In the genomic region with DNA sequence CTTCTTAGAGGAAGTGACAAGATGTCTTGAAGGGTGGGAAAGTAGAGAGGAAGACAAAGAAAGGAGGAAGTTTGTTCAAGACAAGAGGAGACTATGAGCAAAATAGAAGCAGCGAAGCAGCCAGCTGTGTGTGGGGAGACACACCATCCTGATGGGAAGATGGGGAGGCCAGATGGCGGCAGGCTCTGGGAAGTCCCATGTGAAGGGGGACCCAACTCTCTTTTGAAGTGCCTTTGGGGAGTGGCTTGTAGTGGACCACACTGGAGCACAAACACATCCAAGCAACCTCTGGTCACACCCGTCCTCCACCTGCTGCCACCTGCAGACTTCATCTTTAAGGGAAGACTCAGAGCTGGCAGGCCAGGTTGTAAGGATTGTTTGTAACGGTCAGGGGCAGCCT, we compare ENCODE assay signal across 18 cellular contexts. TPM values are rescaled to one million over a fixed set of nuclear protein-coding genes. Genes with fewer than 3 reads are reported as not detected.
"Had no signal": no experiment of that assay in that cellular context is flagged by ENCODE, and none has a peak within 500 bp of the region (broad histone marks: within the 10 kb centered on the region; RNA-seq: fewer than 3 reads in every experiment).

No MANE protein-coding gene starts in this region.

- H3K27me3 Mint-ChIP-seq: activated naive CD4-positive, alpha-beta T cell treated with anti-CD3 and anti-CD28 coated beads, Interleukin-2, amount 50 U/mL, for 24 hours; T-cell had no signal

- H3K27me3 ChIP-seq: gastrocnemius medialis, heart left ventricle, ovary, right lobe of liver, upper lobe of left lung had no signal

- H3K36me3 ChIP-seq: gastrocnemius medialis, ovary, thoracic aorta had no signal

- H3K4me3 ChIP-seq: gastrocnemius medialis, heart left ventricle, ovary, right lobe of liver, thoracic aorta, upper lobe of left lung had no signal

- H3K4me3 Mint-ChIP-seq: activated naive CD4-positive, alpha-beta T cell treated with anti-CD3 and anti-CD28 coated beads, Interleukin-2, amount 50 U/mL, for 24 hours; naive thymus-derived CD8-positive, alpha-beta T cell; T-cell had no signal

- DNase-seq: activated CD4-positive, alpha-beta T cell treated with anti-CD3 and anti-CD28 coated beads for 1 hour; activated CD4-positive, alpha-beta T cell treated with anti-CD3 and anti-CD28 coated beads, Interleukin-2, amount 50 U/mL, for 4 hours; activated effector memory CD4-positive, alpha-beta T cell treated with Interleukin-2 at 50 U/mL for 16 hours; activated T-cell treated with anti-CD3 and anti-CD28 coated beads, Interleukin-2, amount 50 U/mL, for 1 hour; effector CD4-positive, alpha-beta T cell; gastrocnemius medialis; heart left ventricle; mesenchymal stem cell; naive thymus-derived CD8-positive, alpha-beta T cell; ovary; right lobe of liver; small intestine; stimulated activated CD4-positive, alpha-beta T cell treated with anti-CD3 and anti-CD28 coated beads, Interleukin-15, amount 100 ng/mL, for 24 hours; stimulated activated CD4-positive, alpha-beta T cell treated with anti-CD3 and anti-CD28 coated beads, Interleukin-4, amount 100 ng/mL, for 1 hour; T-cell; upper lobe of left lung had no signal

- H3K4me1 ChIP-seq: gastrocnemius medialis, heart left ventricle, right lobe of liver had no signal

- H3K9me3 ChIP-seq: gastrocnemius medialis, heart left ventricle, ovary, right lobe of liver, thoracic aorta, upper lobe of left lung had no signal

- H3K9me3 Mint-ChIP-seq: activated naive CD4-positive, alpha-beta T cell treated with anti-CD3 and anti-CD28 coated beads, Interleukin-2, amount 50 U/mL, for 24 hours; naive thymus-derived CD8-positive, alpha-beta T cell; T-cell had no signal

- H3K27ac ChIP-seq: gastrocnemius medialis, heart left ventricle, ovary, right lobe of liver, thoracic aorta, upper lobe of left lung had no signal

- H3K27ac Mint-ChIP-seq: activated naive CD4-positive, alpha-beta T cell treated with anti-CD3 and anti-CD28 coated beads, Interleukin-2, amount 50 U/mL, for 24 hours; naive thymus-derived CD8-positive, alpha-beta T cell; T-cell had no signal

RNA-seq across cellular contexts. Expression of a gene that starts 39.8 kb away (rescaled TPM):
- total RNA-seq: naive thymus-derived CD8-positive, alpha-beta T cell had no signal
- polyA plus RNA-seq: naive thymus-derived CD8-positive, alpha-beta T cell had no signal
